In the genomic region with DNA sequence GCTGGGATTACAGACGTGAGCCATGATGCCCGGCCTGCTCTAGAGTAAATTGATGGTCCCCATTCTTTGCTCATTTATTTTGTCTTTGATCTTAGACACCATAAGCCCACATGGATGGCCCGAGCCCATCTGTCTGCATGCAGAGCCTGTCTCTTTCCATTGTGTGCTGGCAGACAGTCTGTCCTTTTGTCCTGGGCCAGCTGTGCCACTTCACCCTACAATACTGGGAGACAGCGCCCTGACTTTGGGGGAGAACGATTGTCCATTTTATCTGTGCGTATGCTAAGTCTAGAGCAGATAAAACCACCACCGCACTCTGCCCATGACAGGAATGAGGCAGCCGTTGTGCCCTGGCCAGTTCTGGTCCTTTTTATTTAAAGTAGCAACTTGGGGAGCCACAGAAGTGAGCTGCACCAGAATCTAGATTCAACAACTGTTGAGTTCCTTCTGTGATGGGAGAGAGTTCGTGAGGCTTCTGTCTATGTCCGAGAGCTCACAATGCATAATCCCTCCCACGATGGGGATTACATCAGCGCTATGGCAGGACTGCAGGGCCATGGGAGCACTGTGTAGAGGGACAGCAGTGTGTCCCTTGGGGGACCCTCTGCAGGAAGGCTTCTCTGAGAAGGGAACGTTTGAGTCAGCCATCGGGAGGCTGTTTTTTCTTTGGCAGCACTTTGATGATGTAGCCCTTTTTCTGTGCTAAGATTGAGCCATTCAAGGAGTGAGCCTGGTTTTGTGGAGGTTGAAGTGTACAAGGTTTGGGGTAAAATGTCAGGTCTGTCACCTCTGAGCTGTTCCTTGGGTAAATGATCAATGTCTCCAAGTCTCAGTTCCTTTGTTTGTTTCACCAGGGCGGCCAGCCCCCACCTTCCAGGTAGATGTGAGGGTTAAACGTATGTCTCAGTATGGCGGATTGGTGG, we compare ENCODE assay signal across 17 cellular contexts. TPM values are rescaled to one million over a fixed set of nuclear protein-coding genes. Genes with fewer than 3 reads are reported as not detected.
DNase-seq lines count a peak whose midpoint lies in the region; ATAC-seq, FAIRE-seq and TF ChIP-seq lines count a peak whose summit lies in the region.
"Had no signal": no experiment of that assay in that cellular context is flagged by ENCODE, and none has a peak within 500 bp of the region (broad histone marks: within the 10 kb centered on the region; RNA-seq: fewer than 3 reads in every experiment).

No MANE protein-coding gene starts in this region.

- no peak for DNase-seq in HepG2 (ENCODE audit: low spot score)
- DNase-seq in right lobe of liver = no peak
- DNase-seq in memory B cell (ENCODE audit: low spot score in 2 of 2) = no peak
- no peak for DNase-seq in A673 (ENCODE audit: low spot score)
- DNase-seq in DMS79 (lab: John Stamatoyannopoulos, UW) = no peak
- no peak for DNase-seq in foreskin melanocyte
- DNase-seq: activated T-cell treated with anti-CD3 and anti-CD28 coated beads, Interleukin-2, amount 50 U/mL, for 72 hours; amniotic stem cell; Kasumi-1; NCI-H2029 had no signal

- no peak overlapping the region for H3K9ac ChIP-seq in HepG2 (ENCODE audit: insufficient read depth, low read depth, low read length)

- in situ Hi-C loops in HepG2 (cut with HindIII; ENCODE audit: extremely low pct_ligation_motif_present, low pct_unique_long_range_greater_than_20kb) = no loop called here

- no peaks in the 10 kb centered on the region for H4K20me1 ChIP-seq in HepG2 (ENCODE audit: insufficient read depth, low read length)

- TF ChIP-seq CTCF in HepG2 (CRISPR knock-in tag; IDR thresholded peaks at IDR 0.05) (no peak), right lobe of liver (IDR thresholded peaks at IDR 0.05) (no peak), A673 (conservative IDR thresholded peaks at IDR 0.05; ENCODE audit: low read depth, low read length) (no peak)

- WGBS in HepG2 (ENCODE audit: low lambda C conversion rate) = 80% methylated on average over 17 of the region's 17 CpGs
- 83% methylated on average over 10 of the region's 17 CpGs for WGBS in right lobe of liver (ENCODE audit: insufficient coverage, low coverage, low lambda C conversion rate, missing lambda C conversion rate)

- no peaks in the 10 kb centered on the region for H3K79me2 ChIP-seq in HepG2 (ENCODE audit: insufficient read depth, low read length)

- H3K9me3 Mint-ChIP-seq in memory B cell = no peaks in the 10 kb centered on the region
- H3K9me3 Mint-ChIP-seq: activated T-cell treated with anti-CD3 and anti-CD28 coated beads, Interleukin-2, amount 50 U/mL, for 72 hours had no signal

- no peak overlapping the region for H3K4me3 ChIP-seq in HepG2 (replicated peaks in 1 of 3; ENCODE audit: insufficient read depth in 1 of 3, low read depth in 2 of 3, low read length in 3 of 3)
- no peak overlapping the region for H3K4me3 ChIP-seq in right lobe of liver
- no peak overlapping the region for H3K4me3 ChIP-seq in A673 (ENCODE audit: low read depth, low read length, poor library complexity, severe bottlenecking)
- H3K4me3 ChIP-seq: A549, vagina had no signal

- FAIRE-seq in HepG2 (lab: Jason Lieb, UNC) = no peak
- FAIRE-seq: A549, keratinocyte had no signal

- H3K27me3 Mint-ChIP-seq in memory B cell = no peaks in the 10 kb centered on the region

- no peak for TF ChIP-seq RAD21 in HepG2 (CRISPR knock-in tag; IDR thresholded peaks at IDR 0.05)

- TF ChIP-seq EP300 in HepG2 (IDR thresholded peaks at IDR 0.05; ENCODE audit: low read depth in 2 of 2, low read length in 2 of 2) (no peak), HepG2 (CRISPR knock-in tag; IDR thresholded peaks at IDR 0.05; ENCODE audit: borderline replicate concordance) (no peak)

- no peak overlapping the region for H3K4me3 Mint-ChIP-seq in memory B cell
- H3K4me3 Mint-ChIP-seq: activated T-cell treated with anti-CD3 and anti-CD28 coated beads, Interleukin-2, amount 50 U/mL, for 72 hours had no signal

- intact Hi-C loops in HepG2 (cut with micrococcal nuclease; ENCODE audit: unreplicated experiment) (no loop called here), right lobe of liver (cut with DNase I) (no loop called here), A673 (cut with micrococcal nuclease; ENCODE audit: unreplicated experiment) (no loop called here)

- no TSS peak for BruUV-seq in HepG2 (replicated peaks; lab: Mats Ljungman, UMichigan)
- BruUV-seq in A673 (replicated peaks; lab: Mats Ljungman, UMichigan) = no TSS peak

- H3K4me2 ChIP-seq in HepG2 (ENCODE audit: low read depth, low read length) = no peak overlapping the region
- H3K4me2 ChIP-seq: A549 had no signal

- H3K4me1 ChIP-seq in HepG2 (ENCODE audit: insufficient read depth, low read length) (peaks cover 29% of the 10 kb centered on the region), right lobe of liver (no peaks in the 10 kb centered on the region), A673 (ENCODE audit: insufficient read depth, low read length, poor library complexity, severe bottlenecking) (no peaks in the 10 kb centered on the region)
- H3K4me1 ChIP-seq: A549 had no signal

- H3K4me1 Mint-ChIP-seq in memory B cell = peaks cover 40% of the 10 kb centered on the region

- H3K27ac ChIP-seq in HepG2 (ENCODE audit: extremely low read length, insufficient read depth, low read length) (no peak overlapping the region), right lobe of liver (no peak overlapping the region), angular gyrus (ENCODE audit: low read depth, low read length) (peak overlapping the region; percentile 79), temporal lobe (ENCODE audit: low read depth, low read length) (peak overlapping the region; percentile 89), A673 (ENCODE audit: low read depth, low read length, poor library complexity, severe bottlenecking) (no peak overlapping the region)
- H3K27ac ChIP-seq: A549, vagina had no signal

- H3K36me3 ChIP-seq in HepG2 (replicated peaks in 1 of 2; ENCODE audit: control insufficient read depth in 1 of 2, insufficient read depth in 2 of 2, low read length in 2 of 2) (no peaks in the 10 kb centered on the region), right lobe of liver (no peaks in the 10 kb centered on the region), A673 (ENCODE audit: insufficient read depth, low read length, poor library complexity, severe bottlenecking) (no peaks in the 10 kb centered on the region)
- H3K36me3 ChIP-seq: vagina had no signal

- H3K9me3 ChIP-seq in HepG2 (ENCODE audit: low read length) (no peaks in the 10 kb centered on the region), right lobe of liver (no peaks in the 10 kb centered on the region), A673 (ENCODE audit: low read depth, low read length, poor library complexity, severe bottlenecking) (no peaks in the 10 kb centered on the region)
- H3K9me3 ChIP-seq: A549, vagina had no signal

- H3K27ac Mint-ChIP-seq in memory B cell = peak overlapping the region; percentile 61
- H3K27ac Mint-ChIP-seq: activated T-cell treated with anti-CD3 and anti-CD28 coated beads, Interleukin-2, amount 50 U/mL, for 72 hours had no signal

- ATAC-seq in HepG2 (no peak), right lobe of liver (no peak), memory B cell (ENCODE audit: low read depth) (no peak)
- ATAC-seq: A549; activated T-cell treated with anti-CD3 and anti-CD28 coated beads, Interleukin-2, amount 50 U/mL, for 72 hours had no signal

- no peak overlapping the region for H2AFZ ChIP-seq in HepG2 (ENCODE audit: low read length)

- CTCF ChIA-PET in HepG2 (lab: Yijun Ruan, JAX; ENCODE audit: low intra/inter-chr PET ratio, low total read pairs) (no interaction called here), A673 (lab: Charles Lee) (no interaction called here)

- H3K36me3 Mint-ChIP-seq in memory B cell = peaks cover 10% of the 10 kb centered on the region

- H3K27me3 ChIP-seq in HepG2 (ENCODE audit: control insufficient read depth in 1 of 2, insufficient read depth in 2 of 2, low read length in 2 of 2) (no peaks in the 10 kb centered on the region), right lobe of liver (no peaks in the 10 kb centered on the region), A673 (replicated peaks; ENCODE audit: insufficient read depth, low read depth, low read length, poor library complexity) (no peaks in the 10 kb centered on the region)
- H3K27me3 ChIP-seq: vagina had no signal

- no peak for TF ChIP-seq POLR2A in HepG2 (IDR thresholded peaks at IDR 0.05; ENCODE audit: insufficient read depth in 1 of 2, low read depth in 2 of 2, low read length in 2 of 2)
- TF ChIP-seq POLR2A in right lobe of liver (IDR thresholded peaks at IDR 0.05) = no peak

- POLR2A ChIA-PET in HepG2 (lab: Yijun Ruan, JAX) (no interaction called here), A673 (lab: Charles Lee; ENCODE audit: low non-redundant PET) (no interaction called here)

RNA-seq across cellular contexts. Expression of a gene that starts 13.0 kb away (rescaled TPM):
- total RNA-seq in HepG2 (2016; rRNA removed; fragmentation: Illumina TruSeq; extraction: Trizol) (5.2 and 6.5 TPM in 2 replicates), right lobe of liver (1 to 10 TPM; 5.1 to 9.8 (median 8.1) TPM), temporal lobe (18.4 TPM), A673 (2021) (10.1 and 14.3 TPM in 2 replicates)
- total RNA-seq in HepG2 (2016; cell fraction: cytosol; rRNA removed; fragmentation: Illumina TruSeq; extraction: Trizol; ENCODE audit: low read depth) = 3.1 and 5.5 TPM in 2 replicates
- total RNA-seq in HepG2 (2016; cell fraction: insoluble cytoplasmic fraction; rRNA removed; fragmentation: Illumina TruSeq; extraction: Trizol) = 3.4 and 4.6 TPM in 2 replicates
- total RNA-seq in HepG2 (2016; cell fraction: membrane; rRNA removed; fragmentation: Illumina TruSeq; extraction: Trizol) = 2.5 and 3.3 TPM in 2 replicates
- 8.7 and 12.7 TPM in 2 replicates for total RNA-seq in HepG2 (2016; cell fraction: nucleus; rRNA removed; fragmentation: Illumina TruSeq; extraction: Trizol)
- polyA plus RNA-seq in HepG2 (2011; rRNA removed) = 3.4 TPM in 2 replicates
- 2.5 and 2.6 TPM in 2 replicates for polyA plus RNA-seq in HepG2 (2011; cell fraction: cytosol; rRNA removed)
- polyA plus RNA-seq in HepG2 (2011; cell fraction: nucleus; rRNA removed) = 4.1 and 4.5 TPM in 2 replicates
- 2.7 and 3.1 TPM in 2 replicates for polyA plus RNA-seq in HepG2 (2012)
- polyA plus RNA-seq in HepG2 (2016; cell fraction: cytosol; fragmentation: Illumina TruSeq; extraction: Trizol; ENCODE audit: low read depth) = 0.49 and 0.50 TPM in 2 replicates
- polyA plus RNA-seq in HepG2 (2016; cell fraction: insoluble cytoplasmic fraction; fragmentation: Illumina TruSeq; extraction: Trizol; ENCODE audit: low read depth) = 2.6 and 3.8 TPM in 2 replicates
- 0.64 and 0.65 TPM in 2 replicates for polyA plus RNA-seq in HepG2 (2016; cell fraction: membrane; fragmentation: Illumina TruSeq; extraction: Trizol; ENCODE audit: low read depth)
- 3.4 and 3.7 TPM in 2 replicates for polyA plus RNA-seq in HepG2 (2016; cell fraction: nucleus; fragmentation: Illumina TruSeq; extraction: Trizol; ENCODE audit: insufficient read depth, low read depth)
- polyA minus RNA-seq in HepG2 (2011; rRNA and poly(A)+ RNA removed; ENCODE audit: low replicate concordance) = 16.0 and 20.2 TPM in 2 replicates
- 2.9 and 3.2 TPM in 2 replicates for polyA minus RNA-seq in HepG2 (2011; cell fraction: cytosol; rRNA and poly(A)+ RNA removed)
- 15.6 and 19.6 TPM in 2 replicates for polyA minus RNA-seq in HepG2 (2011; cell fraction: nucleus; rRNA and poly(A)+ RNA removed)

RNA-seq across cellular contexts. Expression of a gene that starts 24.5 kb away (rescaled TPM):
- total RNA-seq in HepG2 (2016; rRNA removed; fragmentation: Illumina TruSeq; extraction: Trizol) (not detected in 2 replicates), right lobe of liver (under 1 TPM in 1 of 6 experiments, not detected in 5; 0.44 TPM), temporal lobe (not detected), A673 (2021) (not detected in 2 replicates)
- not detected in 2 replicates for total RNA-seq in HepG2 (2016; cell fraction: cytosol; rRNA removed; fragmentation: Illumina TruSeq; extraction: Trizol; ENCODE audit: low read depth)
- not detected in 2 replicates for total RNA-seq in HepG2 (2016; cell fraction: insoluble cytoplasmic fraction; rRNA removed; fragmentation: Illumina TruSeq; extraction: Trizol)
- not detected in 2 replicates for total RNA-seq in HepG2 (2016; cell fraction: membrane; rRNA removed; fragmentation: Illumina TruSeq; extraction: Trizol)
- not detected in 2 replicates for total RNA-seq in HepG2 (2016; cell fraction: nucleus; rRNA removed; fragmentation: Illumina TruSeq; extraction: Trizol)
- not detected in 2 replicates for polyA plus RNA-seq in HepG2 (2011; rRNA removed)
- not detected in 2 replicates for polyA plus RNA-seq in HepG2 (2011; cell fraction: cytosol; rRNA removed)
- polyA plus RNA-seq in HepG2 (2011; cell fraction: nucleus; rRNA removed) = not detected in 2 replicates
- not detected in 2 replicates for polyA plus RNA-seq in HepG2 (2012)
- not detected in 2 replicates for polyA plus RNA-seq in HepG2 (2016; cell fraction: cytosol; fragmentation: Illumina TruSeq; extraction: Trizol; ENCODE audit: low read depth)
- polyA plus RNA-seq in HepG2 (2016; cell fraction: insoluble cytoplasmic fraction; fragmentation: Illumina TruSeq; extraction: Trizol; ENCODE audit: low read depth) = not detected in 2 replicates
- polyA plus RNA-seq in HepG2 (2016; cell fraction: membrane; fragmentation: Illumina TruSeq; extraction: Trizol; ENCODE audit: low read depth) = not detected in 2 replicates
- polyA plus RNA-seq in HepG2 (2016; cell fraction: nucleus; fragmentation: Illumina TruSeq; extraction: Trizol; ENCODE audit: insufficient read depth, low read depth) = not detected in 2 replicates
- not detected in 2 replicates for polyA minus RNA-seq in HepG2 (2011; rRNA and poly(A)+ RNA removed; ENCODE audit: low replicate concordance)
- polyA minus RNA-seq in HepG2 (2011; cell fraction: cytosol; rRNA and poly(A)+ RNA removed) = not detected in 2 replicates
- not detected in 2 replicates for polyA minus RNA-seq in HepG2 (2011; cell fraction: nucleus; rRNA and poly(A)+ RNA removed)
- total RNA-seq: activated T-cell treated with anti-CD3 and anti-CD28 coated beads, Interleukin-2, amount 50 U/mL, for 72 hours; dermis microvascular lymphatic vessel endothelial cell; vagina had no signal
- polyA plus RNA-seq: A549, keratinocyte, neural cell had no signal

RNA-seq across cellular contexts. Expression of a gene that starts 47.7 kb away (rescaled TPM):
- total RNA-seq in HepG2 (2016; rRNA removed; fragmentation: Illumina TruSeq; extraction: Trizol) = 1.8 TPM in 1 of 2 replicates, not detected in the other
- 0.62 TPM in 1 of 2 replicates, not detected in the other for total RNA-seq in HepG2 (2016; cell fraction: cytosol; rRNA removed; fragmentation: Illumina TruSeq; extraction: Trizol; ENCODE audit: low read depth)
- 0.80 TPM in 1 of 2 replicates, not detected in the other for total RNA-seq in HepG2 (2016; cell fraction: insoluble cytoplasmic fraction; rRNA removed; fragmentation: Illumina TruSeq; extraction: Trizol)
- 0.90 TPM in 1 of 2 replicates, not detected in the other for total RNA-seq in HepG2 (2016; cell fraction: membrane; rRNA removed; fragmentation: Illumina TruSeq; extraction: Trizol)
- total RNA-seq in HepG2 (2016; cell fraction: nucleus; rRNA removed; fragmentation: Illumina TruSeq; extraction: Trizol) = 5.1 and 6.2 TPM in 2 replicates
- 3.2 and 4.1 TPM in 2 replicates for polyA plus RNA-seq in HepG2 (2011; rRNA removed)
- 0.36 TPM in 2 replicates for polyA plus RNA-seq in HepG2 (2011; cell fraction: cytosol; rRNA removed)
- polyA plus RNA-seq in HepG2 (2011; cell fraction: nucleus; rRNA removed) = 14.3 and 18.9 TPM in 2 replicates
- polyA plus RNA-seq in HepG2 (2012) = 4.7 and 8.0 TPM in 2 replicates
- polyA plus RNA-seq in HepG2 (2016; cell fraction: cytosol; fragmentation: Illumina TruSeq; extraction: Trizol; ENCODE audit: low read depth) = not detected in 2 replicates
- polyA plus RNA-seq in HepG2 (2016; cell fraction: insoluble cytoplasmic fraction; fragmentation: Illumina TruSeq; extraction: Trizol; ENCODE audit: low read depth) = 1.3 and 1.4 TPM in 2 replicates
- 0.79 TPM in 1 of 2 replicates, not detected in the other for polyA plus RNA-seq in HepG2 (2016; cell fraction: membrane; fragmentation: Illumina TruSeq; extraction: Trizol; ENCODE audit: low read depth)
- 30.6 and 37.6 TPM in 2 replicates for polyA plus RNA-seq in HepG2 (2016; cell fraction: nucleus; fragmentation: Illumina TruSeq; extraction: Trizol; ENCODE audit: insufficient read depth, low read depth)
- 2.0 and 9.1 TPM in 2 replicates for polyA minus RNA-seq in HepG2 (2011; rRNA and poly(A)+ RNA removed; ENCODE audit: low replicate concordance)
- 1.3 TPM in 1 of 2 replicates, not detected in the other for polyA minus RNA-seq in HepG2 (2011; cell fraction: cytosol; rRNA and poly(A)+ RNA removed)
- polyA minus RNA-seq in HepG2 (2011; cell fraction: nucleus; rRNA and poly(A)+ RNA removed) = 9.1 and 14.2 TPM in 2 replicates
- 10 to 100 TPM in 1 of 6 experiments, 1 to 10 TPM in 5; 2.1 to 10.2 (median 4.2) TPM for total RNA-seq in right lobe of liver
- total RNA-seq in temporal lobe = 3.9 TPM
- total RNA-seq in A673 (2021) = 9.2 and 9.6 TPM in 2 replicates

Comparison
In these comparisons a context has a peak if more than half of its experiments do, and no peak if none do; other contexts are left out.
1. H3K27ac ChIP-seq: peak in angular gyrus (single experiment) and temporal lobe (single experiment); none in HepG2 (single experiment), right lobe of liver (0 of 3) and A673 (single experiment).